In the genomic region with DNA sequence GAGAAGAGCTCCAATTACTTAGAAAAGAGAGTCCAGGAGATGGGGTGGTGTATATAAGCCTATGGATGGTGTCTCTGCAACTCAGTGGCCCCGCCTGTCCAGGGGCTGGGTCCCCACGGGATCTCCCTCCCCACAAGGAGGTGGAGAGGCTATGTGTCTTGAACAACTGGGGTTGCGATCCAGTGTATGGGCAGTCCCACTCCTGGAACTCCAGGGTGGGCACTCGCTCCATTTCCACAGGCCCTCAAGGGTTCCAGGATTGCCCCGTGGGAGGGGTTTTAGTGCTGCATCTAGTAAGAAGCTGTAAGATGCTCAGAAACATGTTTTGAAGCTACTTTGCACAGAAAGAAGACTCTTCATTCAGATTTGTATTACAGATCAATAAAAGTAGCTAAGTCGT, we compare ENCODE assay signal across 7 cellular contexts. TPM values are rescaled to one million over a fixed set of nuclear protein-coding genes. Genes with fewer than 3 reads are reported as not detected.
DNase-seq lines count a peak whose midpoint lies in the region; ATAC-seq lines count a peak whose summit lies in the region.

No MANE protein-coding gene starts in this region.

- no peaks in the 10 kb centered on the region for H3K9me3 Mint-ChIP-seq in activated CD8-positive, alpha-beta T cell treated with anti-CD3 and anti-CD28 coated beads, Interleukin-2, amount 10 ng/mL, durations not matched to agents 7 days and 5 days (ENCODE audit: insufficient read depth)

- CTCF ChIA-PET in activated CD8-positive, alpha-beta T cell treated with anti-CD3 and anti-CD28 coated beads, Interleukin-2, amount 10 ng/mL, durations not matched to agents 7 days and 5 days (lab: Charles Lee), result interaction anchor here (0.7 to 2.4 kb wide), 4 partner anchors 31 to 709 kb away, joined by 3 to 9 read pairs (median 4); no protein-coding TSS in a partner anchor

- peaks cover 2% of the 10 kb centered on the region for H3K4me1 ChIP-seq in right cardiac atrium (ENCODE audit: control insufficient read depth, insufficient read depth, low read length)

- no peaks in the 10 kb centered on the region for H3K36me3 Mint-ChIP-seq in activated CD8-positive, alpha-beta T cell treated with anti-CD3 and anti-CD28 coated beads, Interleukin-2, amount 10 ng/mL, durations not matched to agents 7 days and 5 days (ENCODE audit: low read depth)

- WGBS in right cardiac atrium, result 40% methylated on average over 6 of the region's 6 CpGs

- H3K4me1 Mint-ChIP-seq in activated CD8-positive, alpha-beta T cell treated with anti-CD3 and anti-CD28 coated beads, Interleukin-2, amount 10 ng/mL, durations not matched to agents 7 days and 5 days (ENCODE audit: low read depth), result peaks cover 22% of the 10 kb centered on the region

- peak overlapping the region; percentile 87 for H3K4me3 ChIP-seq in right cardiac atrium (ENCODE audit: low read length)
- peak overlapping the region; percentile 90 for H3K4me3 ChIP-seq in skeletal muscle cell (ENCODE audit: low read depth, low read length)

- peak overlapping the region; percentile 82 for H3K4me3 Mint-ChIP-seq in activated CD8-positive, alpha-beta T cell treated with anti-CD3 and anti-CD28 coated beads, Interleukin-2, amount 10 ng/mL, durations not matched to agents 7 days and 5 days

- intact Hi-C loops in right cardiac atrium (cut with DNase I), result loop anchor here in 1 of 4 donors (5.0 kb wide), 1 partner anchor 40 kb away; no protein-coding TSS in a partner anchor

- POLR2A ChIA-PET in activated CD8-positive, alpha-beta T cell treated with anti-CD3 and anti-CD28 coated beads, Interleukin-2, amount 10 ng/mL, durations not matched to agents 7 days and 5 days (lab: Charles Lee), result interaction anchor here (1.4 kb wide), 1 partner anchor 24 kb away, joined by 5 read pairs; no protein-coding TSS in a partner anchor

- H3K27ac Mint-ChIP-seq in activated CD8-positive, alpha-beta T cell treated with anti-CD3 and anti-CD28 coated beads, Interleukin-2, amount 10 ng/mL, durations not matched to agents 7 days and 5 days, result peak overlapping the region; percentile 83

- ATAC-seq in GM18511 (IDR thresholded peaks at IDR 0.05; ENCODE audit: unreplicated experiment) (peak; percentile 27), HG03175 (IDR thresholded peaks at IDR 0.05; ENCODE audit: unreplicated experiment) (peak; percentile 5), right cardiac atrium (peak in 1 of 2 donors; percentile 14)
- no peak for ATAC-seq in activated CD8-positive, alpha-beta T cell treated with anti-CD3 and anti-CD28 coated beads, Interleukin-2, amount 10 ng/mL, durations not matched to agents 7 days and 5 days

- H3K9me3 ChIP-seq in right cardiac atrium (ENCODE audit: control insufficient read depth, low read length), result no peaks in the 10 kb centered on the region

- H3K27me3 ChIP-seq in right cardiac atrium (ENCODE audit: control insufficient read depth, insufficient read depth), result no peaks in the 10 kb centered on the region

- H3K27me3 Mint-ChIP-seq in activated CD8-positive, alpha-beta T cell treated with anti-CD3 and anti-CD28 coated beads, Interleukin-2, amount 10 ng/mL, durations not matched to agents 7 days and 5 days (ENCODE audit: low read depth), result peaks cover 25% of the 10 kb centered on the region

- peak overlapping the region; percentile 65 for H3K27ac ChIP-seq in right cardiac atrium (ENCODE audit: low read length)

- DNase-seq in activated CD8-positive, alpha-beta T cell treated with anti-CD3 and anti-CD28 coated beads, Interleukin-2, amount 10 ng/mL, durations not matched to agents 7 days and 5 days, result no peak
- DNase-seq in right cardiac atrium, result peak; percentile 15 to 64 (median 37)
- no peak for DNase-seq in skeletal muscle cell (ENCODE audit: low read depth)
- DNase-seq in NCI-H1105 (lab: John Stamatoyannopoulos, UW), result no peak
- no peak for DNase-seq in mesenteric fat pad (ENCODE audit: low spot score)

RNA-seq across cellular contexts. Expression of a gene that starts 0.6 kb away (rescaled TPM):
- total RNA-seq in activated CD8-positive, alpha-beta T cell treated with anti-CD3 and anti-CD28 coated beads, Interleukin-2, amount 10 ng/mL, durations not matched to agents 7 days and 5 days, result 10 to 100 TPM; 19.0 to 19.5 TPM
- total RNA-seq in right cardiac atrium, result 10 to 100 TPM; 43.9 to 62.9 (median 58.2) TPM
- polyA plus RNA-seq in right cardiac atrium, result 8.7 TPM
- total RNA-seq in mesenteric fat pad, result 61.6 TPM

Comparison
In these comparisons a context has a peak if more than half of its experiments do, and no peak if none do; other contexts are left out.
1. DNase-seq: peak in right cardiac atrium (3 of 3); none in activated CD8-positive, alpha-beta T cell treated with anti-CD3 and anti-CD28 coated beads, Interleukin-2, amount 10 ng/mL, durations not matched to agents 7 days and 5 days (single experiment), skeletal muscle cell (single experiment), NCI-H1105 (single experiment) and mesenteric fat pad (single experiment).